ENCODE assay signal across 11 cellular contexts in the genomic region with DNA sequence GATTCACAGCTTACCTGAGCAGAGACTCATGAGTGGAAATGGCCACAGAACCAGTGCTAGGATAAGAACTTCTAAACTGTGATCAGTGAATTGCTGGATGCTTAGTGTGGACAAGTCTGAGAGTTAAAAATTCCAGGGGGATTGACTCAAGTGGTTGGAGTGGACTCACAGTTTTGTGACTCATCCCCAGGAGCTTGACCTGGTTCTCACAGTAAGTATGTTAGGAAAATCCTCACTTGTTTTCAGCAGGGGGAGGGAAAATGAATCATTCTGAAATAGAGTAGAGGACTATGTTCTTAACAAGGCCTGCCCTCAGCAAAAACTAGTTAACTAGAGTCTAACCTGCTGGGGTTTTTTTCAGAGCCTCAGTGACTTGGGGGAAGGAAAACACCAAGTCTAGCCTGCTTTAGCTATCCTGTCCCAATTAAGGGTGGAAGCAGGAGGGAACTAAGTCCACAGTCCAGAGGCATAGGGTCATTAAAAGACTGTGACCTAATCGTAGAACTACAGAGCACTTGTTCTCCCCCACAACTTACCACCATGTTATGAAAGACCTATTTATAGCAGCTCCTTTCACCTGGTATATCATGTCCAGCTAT. TPM values are rescaled to one million over a fixed set of nuclear protein-coding genes. Genes with fewer than 3 reads are reported as not detected.
A peak's percentile ranks its signal among the peaks of the same experiment; 100 is the strongest.
DNase-seq lines count a peak whose midpoint lies in the region; ATAC-seq and TF ChIP-seq lines count a peak whose summit lies in the region.
"Had no signal": no experiment of that assay in that cellular context is flagged by ENCODE, and none has a peak within 500 bp of the region (broad histone marks: within the 10 kb centered on the region; RNA-seq: fewer than 3 reads in every experiment).

No MANE protein-coding gene starts in this region.

- H3K27ac ChIP-seq in IMR-90 (ENCODE audit: insufficient read depth, low read length): peak overlapping the region; percentile 76; the same call in 1 of the 2 replicates
- no peak overlapping the region for H3K27ac ChIP-seq in lower lobe of right lung
- no peak overlapping the region for H3K27ac ChIP-seq in testis

- dilution Hi-C loops in IMR-90 (cut with HindIII; ENCODE audit: low sequenced_read_pairs, unreplicated experiment): no loop called here

- H3K9me3 ChIP-seq in IMR-90 (ENCODE audit: control insufficient read depth, insufficient read depth, low read length) (no peaks in the 10 kb centered on the region), lower lobe of right lung (no peaks in the 10 kb centered on the region), testis (no peaks in the 10 kb centered on the region)

- H2AK9ac ChIP-seq in IMR-90 (replicated peaks; ENCODE audit: low read depth, low read length, poor library complexity): no peak overlapping the region

- no peaks in the 10 kb centered on the region for H4K20me1 ChIP-seq in IMR-90 (ENCODE audit: insufficient read depth, low read length)

- peak overlapping the region; percentile 89 for H2BK5ac ChIP-seq in IMR-90 (ENCODE audit: low read depth, low read length, poor library complexity, severe bottlenecking)

- H3K18ac ChIP-seq in IMR-90 (ENCODE audit: low read depth, low read length): peak overlapping the region; percentile 84; the same call in 1 of the 2 replicates

- peak; percentile 99 for DNase-seq in ACHN
- peak; percentile 100 for DNase-seq in IMR-90
- DNase-seq in cerebellar cortex (ENCODE audit: low spot score): peak; percentile 26
- DNase-seq in lower lobe of right lung: no peak
- no peak for DNase-seq in testis
- DNase-seq in endothelial cell (ENCODE audit: low spot score): no peak
- DNase-seq in mesenteric fat pad (ENCODE audit: low spot score): no peak
- DNase-seq: caudate nucleus; CD4-positive, CD25-positive, alpha-beta regulatory T cell; naive thymus-derived CD4-positive, alpha-beta T cell had no signal

- H4K91ac ChIP-seq in IMR-90 (ENCODE audit: insufficient read depth, low read depth, low read length): 0 out of 2 replicates have a peak overlapping the region, but pooled peaks have one; percentile 18

- no CpG with 5 or more reads among the region's 1 CpG for WGBS in IMR-90 (ENCODE audit: extremely low coverage in 2 of 2, insufficient read length in 1 of 2), 2 experiments
- 44 to 55% methylated on average over 1 of the region's 1 CpG for WGBS in testis, 2 donors

- peak overlapping the region; percentile 82 for H3K4me2 ChIP-seq in IMR-90 (ENCODE audit: low read depth, low read length)

- no peak overlapping the region for H3K4me3 ChIP-seq in IMR-90 (ENCODE audit: insufficient read depth, low read depth, low read length)
- no peak overlapping the region for H3K4me3 ChIP-seq in lower lobe of right lung
- no peak overlapping the region for H3K4me3 ChIP-seq in testis

- peaks cover 12% of the 10 kb centered on the region for H3K9me1 ChIP-seq in IMR-90 (ENCODE audit: insufficient read depth, low read length)

- H3K27me3 Mint-ChIP-seq in endothelial cell (ENCODE audit: unreplicated experiment): peaks cover 4% of the 10 kb centered on the region

- H4K8ac ChIP-seq in IMR-90 (ENCODE audit: low read depth in 2 of 2, low read length in 2 of 2): no peak overlapping the region

- H3K4me3 Mint-ChIP-seq in endothelial cell (ENCODE audit: unreplicated experiment): no peak overlapping the region
- H3K4me3 Mint-ChIP-seq: naive thymus-derived CD4-positive, alpha-beta T cell had no signal

- H3K9ac ChIP-seq in IMR-90 (ENCODE audit: low read depth, low read length): no peak overlapping the region

- H3K56ac ChIP-seq in IMR-90 (ENCODE audit: extremely low read depth, insufficient read depth, low read length): 0 out of 2 replicates have a peak overlapping the region, but pooled peaks have one; percentile 31

- BruUV-seq in IMR-90 (replicated peaks; lab: Mats Ljungman, UMichigan): no TSS peak

- peak overlapping the region; percentile 57 for H3K4ac ChIP-seq in IMR-90 (ENCODE audit: low read depth, low read length)

- CTCF ChIA-PET in IMR-90 (lab: Yijun Ruan, JAX): no interaction called here

- H3K4me1 ChIP-seq in IMR-90 (ENCODE audit: control insufficient read depth, insufficient read depth, low read length): peaks cover 11% of the 10 kb centered on the region
- H3K4me1 ChIP-seq in lower lobe of right lung: peaks cover 10% of the 10 kb centered on the region
- no peaks in the 10 kb centered on the region for H3K4me1 ChIP-seq in testis

- H3K9me3 Mint-ChIP-seq in endothelial cell (ENCODE audit: unreplicated experiment): no peaks in the 10 kb centered on the region
- H3K9me3 Mint-ChIP-seq: CD4-positive, CD25-positive, alpha-beta regulatory T cell; naive thymus-derived CD4-positive, alpha-beta T cell had no signal

- no peaks in the 10 kb centered on the region for H3K4me1 Mint-ChIP-seq in endothelial cell (ENCODE audit: unreplicated experiment)

- peak overlapping the region; percentile 51; the same call in 2 of the 3 replicates for H2BK15ac ChIP-seq in IMR-90 (ENCODE audit: low read depth, low read length)

- H3K27me3 ChIP-seq in IMR-90 (ENCODE audit: control insufficient read depth, insufficient read depth, low read length) (no peaks in the 10 kb centered on the region), lower lobe of right lung (ENCODE audit: low read depth) (no peaks in the 10 kb centered on the region), testis (no peaks in the 10 kb centered on the region)

- peak overlapping the region; percentile 48 for H2AFZ ChIP-seq in IMR-90 (replicated peaks; ENCODE audit: low read length, poor library complexity)

- H3K36me3 Mint-ChIP-seq in endothelial cell (ENCODE audit: low read depth, unreplicated experiment): no peaks in the 10 kb centered on the region
- H3K36me3 Mint-ChIP-seq: CD4-positive, CD25-positive, alpha-beta regulatory T cell; naive thymus-derived CD4-positive, alpha-beta T cell had no signal

- peak overlapping the region; percentile 56 for H3K14ac ChIP-seq in IMR-90 (replicated peaks; ENCODE audit: low read depth, low read length)

- H2BK120ac ChIP-seq in IMR-90 (ENCODE audit: low read depth, low read length): peak overlapping the region; percentile 81

- in situ Hi-C loops in ACHN (cut with HindIII; ENCODE audit: low pct_ligation_motif_present, low pct_unique_long_range_greater_than_20kb, low sequenced_read_pairs): no loop called here
- in situ Hi-C loops in IMR-90 (cut with MboI; ENCODE audit: low sequenced_read_pairs): loop anchor here (10.0 kb wide), 1 partner anchor 641 kb away; no protein-coding TSS in a partner anchor

- H2AK5ac ChIP-seq in IMR-90 (ENCODE audit: low read depth, low read length): peak overlapping the region; percentile 35; the same call in 1 of the 2 replicates

- peak; percentile 73; the same call in 1 of the 2 replicates for TF ChIP-seq POLR2A in IMR-90 (IDR thresholded peaks at IDR 0.05; ENCODE audit: low read depth, low read length)
- TF ChIP-seq POLR2A in testis (IDR thresholded peaks at IDR 0.05): no peak

- no peak overlapping the region for H3K27ac Mint-ChIP-seq in endothelial cell (ENCODE audit: unreplicated experiment)
- H3K27ac Mint-ChIP-seq: CD4-positive, CD25-positive, alpha-beta regulatory T cell; naive thymus-derived CD4-positive, alpha-beta T cell had no signal

- intact Hi-C loops in IMR-90 (cut with micrococcal nuclease) (no loop called here), lower lobe of right lung (cut with DNase I) (no loop called here), testis (cut with DNase I; ENCODE audit: low total_unique reads) (no loop called here)

- H3K36me3 ChIP-seq in IMR-90 (ENCODE audit: control insufficient read depth, insufficient read depth, low read length) (no peaks in the 10 kb centered on the region), lower lobe of right lung (no peaks in the 10 kb centered on the region), testis (ENCODE audit: low read depth, missing control alignments) (no peaks in the 10 kb centered on the region)

- no peak overlapping the region; the same call in 1 of the 2 replicates for H3K23ac ChIP-seq in IMR-90 (ENCODE audit: low read depth, low read length)

- peak overlapping the region; percentile 88; the same call in 1 of the 2 replicates for H2BK20ac ChIP-seq in IMR-90 (ENCODE audit: low read depth, low read length)

- POLR2A ChIA-PET in IMR-90 (lab: Charles Lee; ENCODE audit: unreplicated experiment): interaction anchor here (0.6 kb wide), 1 partner anchor 10 kb away, joined by 3 read pairs; a partner anchor contains a TSS

- peaks cover 0 to 3% of the 10 kb centered on the region in 2 experiments; a peak in 1 of 4 replicates for H3K79me1 ChIP-seq in IMR-90 (ENCODE audit: low read depth in 1 of 2, low read length in 2 of 2)

- no peak for TF ChIP-seq RAD21 in IMR-90 (IDR thresholded peaks at IDR 0.05; ENCODE audit: low read length)

- ATAC-seq in IMR-90 (ENCODE audit: low read depth): peak; percentile 90
- peak; percentile 56 to 71 for ATAC-seq in lower lobe of right lung
- no peak for ATAC-seq in GM21367 (IDR thresholded peaks at IDR 0.05; ENCODE audit: unreplicated experiment)
- ATAC-seq: naive thymus-derived CD4-positive, alpha-beta T cell had no signal

- peak overlapping the region; percentile 62; the same call in 1 of the 2 replicates for H4K5ac ChIP-seq in IMR-90 (ENCODE audit: low read depth, low read length)

- TF ChIP-seq CTCF in IMR-90 (conservative IDR thresholded peaks at IDR 0.05; ENCODE audit: low read depth, low read length): no peak
- no peak for TF ChIP-seq CTCF in lower lobe of right lung (IDR thresholded peaks at IDR 0.05)
- TF ChIP-seq CTCF in testis (IDR thresholded peaks at IDR 0.05): no peak
- no peak for TF ChIP-seq CTCF in endothelial cell (IDR thresholded peaks at IDR 0.05; ENCODE audit: unreplicated experiment)

RNA-seq across cellular contexts. Expression of a gene that starts 6.1 kb away (rescaled TPM):
- 29.6 and 44.7 TPM in 2 replicates for total RNA-seq in IMR-90 (2012; rRNA removed)
- 22.1 and 22.3 TPM in 2 replicates for polyA plus RNA-seq in IMR-90 (2012; rRNA removed)
- 4.0 and 7.3 TPM in 2 replicates for polyA plus RNA-seq in IMR-90 (2012; cell fraction: cytosol; rRNA removed)
- polyA plus RNA-seq in IMR-90 (2012; cell fraction: nucleus; rRNA removed; ENCODE audit: low replicate concordance): 1.1 and 9.4 TPM in 2 replicates
- total RNA-seq in lower lobe of right lung: 59.8 TPM
- total RNA-seq in testis: 10 to 100 TPM; 39.6 to 47.1 TPM
- polyA plus RNA-seq in testis (ENCODE audit: insufficient read depth, low read depth, low replicate concordance): 31.4 TPM
- total RNA-seq in endothelial cell (ENCODE audit: unreplicated experiment): 45.2 TPM
- total RNA-seq in mesenteric fat pad: 61.4 TPM

RNA-seq across cellular contexts. Expression of a gene that starts 10.5 kb away (rescaled TPM):
- total RNA-seq in IMR-90 (2012; rRNA removed) (2.0 and 12.8 TPM in 2 replicates), lower lobe of right lung (25.2 TPM), testis (10 to 100 TPM; 21.2 to 47.6 TPM), endothelial cell (ENCODE audit: unreplicated experiment) (11.0 TPM), mesenteric fat pad (33.3 TPM)
- polyA plus RNA-seq in IMR-90 (2012; rRNA removed) (13.7 and 15.9 TPM in 2 replicates), testis (ENCODE audit: insufficient read depth, low read depth, low replicate concordance) (70.1 TPM)
- polyA plus RNA-seq in IMR-90 (2012; cell fraction: cytosol; rRNA removed): 3.4 and 3.8 TPM in 2 replicates
- 0.87 and 4.0 TPM in 2 replicates for polyA plus RNA-seq in IMR-90 (2012; cell fraction: nucleus; rRNA removed; ENCODE audit: low replicate concordance)

RNA-seq across cellular contexts. Expression of a gene that starts 56.3 kb away (rescaled TPM):
- 161 and 184 TPM in 2 replicates for total RNA-seq in IMR-90 (2012; rRNA removed)
- polyA plus RNA-seq in IMR-90 (2012; rRNA removed): 9.6 and 10.9 TPM in 2 replicates
- polyA plus RNA-seq in IMR-90 (2012; cell fraction: cytosol; rRNA removed): 3.3 and 5.7 TPM in 2 replicates
- 6.4 and 10.0 TPM in 2 replicates for polyA plus RNA-seq in IMR-90 (2012; cell fraction: nucleus; rRNA removed; ENCODE audit: low replicate concordance)
- 70.7 TPM for total RNA-seq in lower lobe of right lung
- total RNA-seq in testis: 10 to 100 TPM; 95.8 to 96.3 TPM
- polyA plus RNA-seq in testis (ENCODE audit: insufficient read depth, low read depth, low replicate concordance): 26.7 TPM
- 144 TPM for total RNA-seq in endothelial cell (ENCODE audit: unreplicated experiment)
- 48.4 TPM for total RNA-seq in mesenteric fat pad

RNA-seq across cellular contexts. Expression of a gene that starts 56.6 kb away (rescaled TPM):
- total RNA-seq in IMR-90 (2012; rRNA removed) (12.9 and 25.8 TPM in 2 replicates), lower lobe of right lung (26.0 TPM), testis (10 to 100 TPM; 38.5 to 55.5 TPM), endothelial cell (ENCODE audit: unreplicated experiment) (24.9 TPM), mesenteric fat pad (27.5 TPM)
- polyA plus RNA-seq in IMR-90 (2012; rRNA removed) (15.7 and 18.4 TPM in 2 replicates), testis (ENCODE audit: insufficient read depth, low read depth, low replicate concordance) (17.9 TPM)
- 3.5 and 9.1 TPM in 2 replicates for polyA plus RNA-seq in IMR-90 (2012; cell fraction: cytosol; rRNA removed)
- 8.0 and 9.8 TPM in 2 replicates for polyA plus RNA-seq in IMR-90 (2012; cell fraction: nucleus; rRNA removed; ENCODE audit: low replicate concordance)

Comparison
In these comparisons a context has a peak if more than half of its experiments do, and no peak if none do; other contexts are left out.
1. DNase-seq: peak in ACHN (single experiment), IMR-90 (single experiment) and cerebellar cortex (single experiment); none in lower lobe of right lung (single experiment), testis (single experiment), endothelial cell (single experiment) and mesenteric fat pad (single experiment).